In the genomic region with DNA sequence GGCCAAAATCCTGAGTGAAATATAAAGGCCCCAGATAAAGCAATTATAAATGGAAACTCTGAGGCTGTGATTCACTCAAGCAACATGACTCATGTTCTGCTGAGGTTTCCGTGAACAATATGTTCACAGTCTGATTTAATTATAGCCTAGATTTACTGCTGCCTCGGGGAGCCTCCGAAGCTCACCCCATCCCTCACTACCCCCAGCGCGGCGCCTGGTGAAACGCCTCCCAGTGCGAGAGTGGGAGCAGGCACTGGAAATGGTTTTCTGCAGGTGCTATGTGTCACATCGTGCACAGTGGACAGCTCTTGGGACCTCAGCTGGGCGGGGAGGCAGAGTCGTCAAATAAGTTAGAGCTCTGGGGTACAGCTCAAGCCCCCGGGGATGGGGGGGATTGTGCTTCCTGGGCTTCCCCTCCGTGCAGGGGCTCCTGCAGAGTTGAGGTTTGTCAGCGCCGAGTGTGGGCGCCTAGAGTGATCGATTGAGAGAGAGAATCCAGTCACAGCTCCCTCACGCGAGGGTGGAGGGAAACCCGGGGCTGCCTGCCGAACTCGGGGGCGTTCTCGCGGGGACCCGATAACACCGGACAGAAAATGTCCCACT, we compare ENCODE assay signal across 1 cellular context.
A peak's percentile ranks its signal among the peaks of the same experiment; 100 is the strongest.
TF ChIP-seq lines count a peak whose summit lies in the region.

No MANE protein-coding gene starts in this region.

TF ChIP-seq in SK-N-SH, 30 proteins besides CTCF, POLR2A, EP300 and RAD21 (continued from another document):
- TF ChIP-seq SIN3A (IDR thresholded peaks at IDR 0.05; ENCODE audit: borderline replicate concordance, low read depth, low read length) = no peak
- TF ChIP-seq, protein P1, sequence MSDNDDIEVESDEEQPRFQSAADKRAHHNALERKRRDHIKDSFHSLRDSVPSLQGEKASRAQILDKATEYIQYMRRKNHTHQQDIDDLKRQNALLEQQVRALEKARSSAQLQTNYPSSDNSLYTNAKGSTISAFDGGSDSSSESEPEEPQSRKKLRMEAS (IDR thresholded peaks at IDR 0.05; ENCODE audit: low read depth) = no peak
- TF ChIP-seq FOXM1 (IDR thresholded peaks at IDR 0.05; ENCODE audit: low read depth) = no peak
- no peak for TF ChIP-seq GABPA (IDR thresholded peaks at IDR 0.05; ENCODE audit: low read depth)
- peak; percentile 59; the same call in 1 of the 2 replicates for TF ChIP-seq POLR2AphosphoS5 (IDR thresholded peaks at IDR 0.05; ENCODE audit: low read depth, low read length)
- TF ChIP-seq, protein P2, sequence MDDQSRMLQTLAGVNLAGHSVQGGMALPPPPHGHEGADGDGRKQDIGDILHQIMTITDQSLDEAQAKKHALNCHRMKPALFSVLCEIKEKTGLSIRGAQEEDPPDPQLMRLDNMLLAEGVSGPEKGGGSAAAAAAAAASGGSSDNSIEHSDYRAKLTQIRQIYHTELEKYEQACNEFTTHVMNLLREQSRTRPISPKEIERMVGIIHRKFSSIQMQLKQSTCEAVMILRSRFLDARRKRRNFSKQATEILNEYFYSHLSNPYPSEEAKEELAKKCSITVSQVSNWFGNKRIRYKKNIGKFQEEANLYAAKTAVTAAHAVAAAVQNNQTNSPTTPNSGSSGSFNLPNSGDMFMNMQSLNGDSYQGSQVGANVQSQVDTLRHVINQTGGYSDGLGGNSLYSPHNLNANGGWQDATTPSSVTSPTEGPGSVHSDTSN (IDR thresholded peaks at IDR 0.05) = peak; percentile 92
- no peak; the same call in 1 of the 2 replicates for TF ChIP-seq RCOR1 (IDR thresholded peaks at IDR 0.05; ENCODE audit: low read length)
- TF ChIP-seq, protein P3, sequence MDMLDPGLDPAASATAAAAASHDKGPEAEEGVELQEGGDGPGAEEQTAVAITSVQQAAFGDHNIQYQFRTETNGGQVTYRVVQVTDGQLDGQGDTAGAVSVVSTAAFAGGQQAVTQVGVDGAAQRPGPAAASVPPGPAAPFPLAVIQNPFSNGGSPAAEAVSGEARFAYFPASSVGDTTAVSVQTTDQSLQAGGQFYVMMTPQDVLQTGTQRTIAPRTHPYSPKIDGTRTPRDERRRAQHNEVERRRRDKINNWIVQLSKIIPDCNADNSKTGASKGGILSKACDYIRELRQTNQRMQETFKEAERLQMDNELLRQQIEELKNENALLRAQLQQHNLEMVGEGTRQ (IDR thresholded peaks at IDR 0.05; ENCODE audit: borderline replicate concordance, low read depth, low read length) = no peak
- TF ChIP-seq NFIC (IDR thresholded peaks at IDR 0.05; ENCODE audit: borderline replicate concordance) = peak; percentile 81
- peak; percentile 38; the same call in 1 of the 2 replicates for TF ChIP-seq GATA2 (CRISPR knock-in tag; IDR thresholded peaks at IDR 0.05)
- TF ChIP-seq, protein P4, sequence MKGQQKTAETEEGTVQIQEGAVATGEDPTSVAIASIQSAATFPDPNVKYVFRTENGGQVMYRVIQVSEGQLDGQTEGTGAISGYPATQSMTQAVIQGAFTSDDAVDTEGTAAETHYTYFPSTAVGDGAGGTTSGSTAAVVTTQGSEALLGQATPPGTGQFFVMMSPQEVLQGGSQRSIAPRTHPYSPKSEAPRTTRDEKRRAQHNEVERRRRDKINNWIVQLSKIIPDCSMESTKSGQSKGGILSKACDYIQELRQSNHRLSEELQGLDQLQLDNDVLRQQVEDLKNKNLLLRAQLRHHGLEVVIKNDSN (IDR thresholded peaks at IDR 0.05; ENCODE audit: borderline replicate concordance, low read depth) = no peak
- no peak for TF ChIP-seq EZH2phosphoT487 (IDR thresholded peaks at IDR 0.05; ENCODE audit: borderline replicate concordance, low read depth)
- 0 out of 2 replicates have a peak, but pooled peaks have one; percentile 14 for TF ChIP-seq ELF1 (IDR thresholded peaks at IDR 0.05)
- TF ChIP-seq, protein P5, sequence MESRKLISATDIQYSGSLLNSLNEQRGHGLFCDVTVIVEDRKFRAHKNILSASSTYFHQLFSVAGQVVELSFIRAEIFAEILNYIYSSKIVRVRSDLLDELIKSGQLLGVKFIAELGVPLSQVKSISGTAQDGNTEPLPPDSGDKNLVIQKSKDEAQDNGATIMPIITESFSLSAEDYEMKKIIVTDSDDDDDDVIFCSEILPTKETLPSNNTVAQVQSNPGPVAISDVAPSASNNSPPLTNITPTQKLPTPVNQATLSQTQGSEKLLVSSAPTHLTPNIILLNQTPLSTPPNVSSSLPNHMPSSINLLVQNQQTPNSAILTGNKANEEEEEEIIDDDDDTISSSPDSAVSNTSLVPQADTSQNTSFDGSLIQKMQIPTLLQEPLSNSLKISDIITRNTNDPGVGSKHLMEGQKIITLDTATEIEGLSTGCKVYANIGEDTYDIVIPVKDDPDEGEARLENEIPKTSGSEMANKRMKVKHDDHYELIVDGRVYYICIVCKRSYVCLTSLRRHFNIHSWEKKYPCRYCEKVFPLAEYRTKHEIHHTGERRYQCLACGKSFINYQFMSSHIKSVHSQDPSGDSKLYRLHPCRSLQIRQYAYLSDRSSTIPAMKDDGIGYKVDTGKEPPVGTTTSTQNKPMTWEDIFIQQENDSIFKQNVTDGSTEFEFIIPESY (IDR thresholded peaks at IDR 0.05; ENCODE audit: borderline replicate concordance, low read depth) = 0 out of 2 replicates have a peak, but pooled peaks have one; percentile 29
- TF ChIP-seq, protein P6, sequence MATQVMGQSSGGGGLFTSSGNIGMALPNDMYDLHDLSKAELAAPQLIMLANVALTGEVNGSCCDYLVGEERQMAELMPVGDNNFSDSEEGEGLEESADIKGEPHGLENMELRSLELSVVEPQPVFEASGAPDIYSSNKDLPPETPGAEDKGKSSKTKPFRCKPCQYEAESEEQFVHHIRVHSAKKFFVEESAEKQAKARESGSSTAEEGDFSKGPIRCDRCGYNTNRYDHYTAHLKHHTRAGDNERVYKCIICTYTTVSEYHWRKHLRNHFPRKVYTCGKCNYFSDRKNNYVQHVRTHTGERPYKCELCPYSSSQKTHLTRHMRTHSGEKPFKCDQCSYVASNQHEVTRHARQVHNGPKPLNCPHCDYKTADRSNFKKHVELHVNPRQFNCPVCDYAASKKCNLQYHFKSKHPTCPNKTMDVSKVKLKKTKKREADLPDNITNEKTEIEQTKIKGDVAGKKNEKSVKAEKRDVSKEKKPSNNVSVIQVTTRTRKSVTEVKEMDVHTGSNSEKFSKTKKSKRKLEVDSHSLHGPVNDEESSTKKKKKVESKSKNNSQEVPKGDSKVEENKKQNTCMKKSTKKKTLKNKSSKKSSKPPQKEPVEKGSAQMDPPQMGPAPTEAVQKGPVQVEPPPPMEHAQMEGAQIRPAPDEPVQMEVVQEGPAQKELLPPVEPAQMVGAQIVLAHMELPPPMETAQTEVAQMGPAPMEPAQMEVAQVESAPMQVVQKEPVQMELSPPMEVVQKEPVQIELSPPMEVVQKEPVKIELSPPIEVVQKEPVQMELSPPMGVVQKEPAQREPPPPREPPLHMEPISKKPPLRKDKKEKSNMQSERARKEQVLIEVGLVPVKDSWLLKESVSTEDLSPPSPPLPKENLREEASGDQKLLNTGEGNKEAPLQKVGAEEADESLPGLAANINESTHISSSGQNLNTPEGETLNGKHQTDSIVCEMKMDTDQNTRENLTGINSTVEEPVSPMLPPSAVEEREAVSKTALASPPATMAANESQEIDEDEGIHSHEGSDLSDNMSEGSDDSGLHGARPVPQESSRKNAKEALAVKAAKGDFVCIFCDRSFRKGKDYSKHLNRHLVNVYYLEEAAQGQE (IDR thresholded peaks at IDR 0.05; ENCODE audit: low read depth, low read length) = no peak; the same call in 1 of the 2 replicates
- TF ChIP-seq NRF1 (IDR thresholded peaks at IDR 0.05; ENCODE audit: low read depth, low read length) = no peak
- no peak for TF ChIP-seq RFX5 (IDR thresholded peaks at IDR 0.05; ENCODE audit: low read length)
